In genomic region chrX:103488332-103488731, GRCh38 we compare ENCODE assay signal across 11 cellular contexts. TPM values are rescaled to one million over a fixed set of nuclear protein-coding genes. Genes with fewer than 3 reads are reported as not detected.
DNase-seq lines count a peak whose midpoint lies in the region; TF ChIP-seq lines count a peak whose summit lies in the region.
"Had no signal": no experiment of that assay in that cellular context is flagged by ENCODE, and none has a peak within 500 bp of the region (broad histone marks: within the 10 kb centered on the region; RNA-seq: fewer than 3 reads in every experiment).

No MANE protein-coding gene starts in this region.

- no peak overlapping the region for H3K9ac ChIP-seq in OCI-LY3 (ENCODE audit: low read length)
- H3K9ac ChIP-seq in smooth muscle cell (ENCODE audit: low read depth): no peak overlapping the region

- no peak overlapping the region for H3K27ac ChIP-seq in OCI-LY3 (ENCODE audit: low read length)
- H3K27ac ChIP-seq in smooth muscle cell (ENCODE audit: low read depth): no peak overlapping the region

- 28% methylated on average over 4 of the region's 4 CpGs for WGBS in smooth muscle cell (ENCODE audit: low lambda C conversion rate)

- no peak overlapping the region for H3K4me2 ChIP-seq in OCI-LY3 (ENCODE audit: low read length)
- no peak overlapping the region for H3K4me2 ChIP-seq in smooth muscle cell

- DNase-seq in NCI-H82 (lab: John Stamatoyannopoulos, UW) (peak; percentile 6), NCI-H82 treated with DMSO at 0.1 percent for 48 hours (lab: John Stamatoyannopoulos, UW; ENCODE audit: unreplicated experiment) (no peak), epithelial cell of proximal tubule (ENCODE audit: low read depth) (no peak), smooth muscle cell (lab: John Stamatoyannopoulos, UW; ENCODE audit: unreplicated experiment) (no peak), putamen (ENCODE audit: low spot score) (no peak), NK-92 (lab: John Stamatoyannopoulos, UW; ENCODE audit: unreplicated experiment) (no peak)
- no peak for DNase-seq in stimulated activated CD4-positive, alpha-beta T cell treated with anti-CD3 and anti-CD28 coated beads, Interleukin-4, amount 100 ng/mL, for 24 hours
- DNase-seq: activated B cell treated with CpG ODN at 0.5 μM for 24 hours; CD4-positive, CD25-positive, alpha-beta regulatory T cell had no signal

- H4K20me1 ChIP-seq in OCI-LY3 (ENCODE audit: insufficient read depth, low read length) (no peaks in the 10 kb centered on the region), smooth muscle cell (ENCODE audit: low read depth) (no peaks in the 10 kb centered on the region)

- H2AFZ ChIP-seq in OCI-LY3 (ENCODE audit: low read depth, low read length): no peak overlapping the region
- H2AFZ ChIP-seq in smooth muscle cell (ENCODE audit: low read depth): no peak overlapping the region

- TF ChIP-seq CTCF in OCI-LY3 (IDR thresholded peaks at IDR 0.05; ENCODE audit: low read depth, low read length) (peak; percentile 18; the same call in 1 of the 2 replicates), epithelial cell of proximal tubule (conservative IDR thresholded peaks at IDR 0.05; ENCODE audit: low read depth, low read length) (peak; percentile 47), smooth muscle cell (IDR thresholded peaks at IDR 0.05; ENCODE audit: borderline replicate concordance, insufficient read depth, poor library complexity, severe bottlenecking) (peak; percentile 47)

- no peaks in the 10 kb centered on the region for H3K9me3 ChIP-seq in OCI-LY3 (ENCODE audit: insufficient read depth, low read length)
- H3K9me3 ChIP-seq in smooth muscle cell (replicated peaks; ENCODE audit: low read depth): no peaks in the 10 kb centered on the region

- H3K79me2 ChIP-seq in OCI-LY3 (ENCODE audit: low read length): no peaks in the 10 kb centered on the region
- no peaks in the 10 kb centered on the region for H3K79me2 ChIP-seq in smooth muscle cell (ENCODE audit: low read depth)

- H3K36me3 ChIP-seq in OCI-LY3 (replicated peaks; ENCODE audit: low read depth, low read length) (no peaks in the 10 kb centered on the region), smooth muscle cell (ENCODE audit: low read depth) (no peaks in the 10 kb centered on the region)

- no peaks in the 10 kb centered on the region for H3F3A ChIP-seq in smooth muscle cell (ENCODE audit: low read depth)

- H3K27me3 ChIP-seq in OCI-LY3 (ENCODE audit: low read depth, low read length): no peaks in the 10 kb centered on the region
- no peaks in the 10 kb centered on the region for H3K27me3 ChIP-seq in smooth muscle cell (ENCODE audit: low read depth)

- H3K4me3 ChIP-seq in OCI-LY3 (ENCODE audit: low read length) (no peak overlapping the region), epithelial cell of proximal tubule (ENCODE audit: low read depth, low read length) (no peak overlapping the region), smooth muscle cell (no peak overlapping the region)

- H3K4me1 ChIP-seq in OCI-LY3 (ENCODE audit: low read length) (no peaks in the 10 kb centered on the region), smooth muscle cell (ENCODE audit: low read depth) (no peaks in the 10 kb centered on the region)

RNA-seq across cellular contexts. Expression of gene RAB40A, which starts 31.0 kb away (rescaled TPM):
- total RNA-seq in epithelial cell of proximal tubule (0.07 and 0.23 TPM in 2 replicates), smooth muscle cell (0.13 and 0.49 TPM in 2 replicates)
- polyA plus RNA-seq in smooth muscle cell: 0.63 and 0.85 TPM in 2 replicates
- total RNA-seq: CD4-positive, CD25-positive, alpha-beta regulatory T cell; dermis microvascular lymphatic vessel endothelial cell had no signal
